In the genomic region with DNA sequence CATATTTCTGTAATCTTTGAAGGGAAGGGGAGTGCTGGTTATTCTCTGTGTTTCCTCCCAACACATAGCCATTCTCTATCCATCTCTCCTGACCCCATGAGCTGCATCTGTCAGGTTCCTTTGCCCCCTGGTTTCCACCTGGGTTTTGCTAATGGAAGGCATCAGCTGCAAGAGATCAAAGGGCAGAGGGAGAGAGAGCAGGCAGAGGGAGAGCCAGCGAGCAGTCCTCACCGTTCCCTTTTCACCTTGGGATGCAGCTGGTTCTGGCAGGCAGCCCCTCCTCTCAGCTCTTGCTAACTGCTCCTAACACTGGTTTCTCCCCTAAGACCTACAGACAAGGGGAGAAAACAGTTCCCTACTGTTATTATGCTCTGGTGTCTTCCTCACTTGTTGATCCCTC, we compare ENCODE assay signal across 2 cellular contexts.
TF ChIP-seq lines count a peak whose summit lies in the region.

No MANE protein-coding gene starts in this region.

TF ChIP-seq in liver, 16 proteins besides CTCF, POLR2A, EP300 and RAD21 (continued from another document):
- TF ChIP-seq ZBTB33 (IDR thresholded peaks at IDR 0.05) (no peak), RXRA (IDR thresholded peaks at IDR 0.05) (peak in 1 of 2 donors; percentile 28), NR2F2 (IDR thresholded peaks at IDR 0.05) (peak; percentile 61)

TF ChIP-seq in HepG2, 621 proteins besides CTCF, POLR2A, EP300 and RAD21 (continued from another document):
- TF ChIP-seq KIAA2018 (CRISPR knock-in tag; IDR thresholded peaks at IDR 0.05; ENCODE audit: borderline replicate concordance): no peak
- no peak for TF ChIP-seq ZNF556 (CRISPR knock-in tag; IDR thresholded peaks at IDR 0.05; ENCODE audit: borderline replicate concordance)
- no peak for TF ChIP-seq ZNF160 (CRISPR knock-in tag; IDR thresholded peaks at IDR 0.05)
- no peak for TF ChIP-seq FLYWCH1 (CRISPR knock-in tag; IDR thresholded peaks at IDR 0.05)
- no peak for TF ChIP-seq ZNF331 (CRISPR knock-in tag; IDR thresholded peaks at IDR 0.05)
- TF ChIP-seq ARID3A (IDR thresholded peaks at IDR 0.05; ENCODE audit: low read depth, low read length): no peak
